ENCODE assay signal across 25 cellular contexts in genomic region chr7:40162516-40162915, GRCh38.
"Had no signal": no experiment of that assay in that cellular context is flagged by ENCODE, and none has a peak within 500 bp of the region (broad histone marks: within the 10 kb centered on the region; RNA-seq: fewer than 3 reads in every experiment).

No MANE protein-coding gene starts in this region.

- DNase-seq: activated CD4-positive, alpha-beta T cell treated with anti-CD3 and anti-CD28 coated beads for 1 hour; activated CD8-positive, alpha-beta memory T cell treated with anti-CD3 and anti-CD28 coated beads for 24 hours; activated CD8-positive, alpha-beta memory T cell treated with anti-CD3 and anti-CD28 coated beads, Interleukin-2, amount 50 U/mL, for 48 hours; activated gamma-delta T cell; activated T-cell treated with anti-CD3 and anti-CD28 coated beads, Interleukin-2, amount 50 U/mL, for 48 hours; body of pancreas; central memory CD4-positive, alpha-beta T cell; colonic mucosa; erythroblast; heart left ventricle; kidney glomerular epithelial cell; left ventricle myocardium inferior; mammary epithelial cell; naive B cell; stimulated activated CD4-positive, alpha-beta T cell treated with anti-CD3 and anti-CD28 coated beads, Interleukin-2, amount 100 ng/mL, for 48 hours; T-helper 2 cell; transverse colon; WERI-Rb-1 had no signal

- H3K27me3 Mint-ChIP-seq: activated naive CD8-positive, alpha-beta T cell had no signal

- H3K27ac ChIP-seq: body of pancreas, colonic mucosa, gastroesophageal sphincter, heart left ventricle, left ventricle myocardium inferior, neural progenitor cell, prostate gland, right atrium auricular region, suprapubic skin, transverse colon, WERI-Rb-1 had no signal

- H3K9ac ChIP-seq: neural progenitor cell had no signal

- H3K9me3 Mint-ChIP-seq: naive B cell; stimulated activated naive CD8-positive, alpha-beta T cell treated with anti-CD3 and anti-CD28 coated beads, Interleukin-15, Interleukin-2, amounts not matched to agents 100 ng/mL and 50 ng/mL, for 24 hours had no signal

- H3K4me2 ChIP-seq: neural progenitor cell had no signal

- H3K4me3 Mint-ChIP-seq: activated naive CD8-positive, alpha-beta T cell; naive B cell; neural progenitor cell; stimulated activated naive CD8-positive, alpha-beta T cell treated with anti-CD3 and anti-CD28 coated beads, Interleukin-15, Interleukin-2, amounts not matched to agents 100 ng/mL and 50 ng/mL, for 24 hours had no signal

- H3K9me3 ChIP-seq: body of pancreas, colonic mucosa, gastroesophageal sphincter, heart left ventricle, left ventricle myocardium inferior, prostate gland, right atrium auricular region, suprapubic skin, transverse colon had no signal

- H3K36me3 Mint-ChIP-seq: naive B cell, neural progenitor cell had no signal

- H3K27me3 ChIP-seq: body of pancreas, colonic mucosa, gastroesophageal sphincter, heart left ventricle, neural progenitor cell, right atrium auricular region, suprapubic skin, transverse colon had no signal

- H3K27ac Mint-ChIP-seq: activated naive CD8-positive, alpha-beta T cell; naive B cell; neural progenitor cell; stimulated activated naive CD8-positive, alpha-beta T cell treated with anti-CD3 and anti-CD28 coated beads, Interleukin-15, Interleukin-2, amounts not matched to agents 100 ng/mL and 50 ng/mL, for 24 hours had no signal

- ATAC-seq: body of pancreas, gastroesophageal sphincter, heart left ventricle had no signal

- H2AFZ ChIP-seq: neural progenitor cell had no signal

- H3K36me3 ChIP-seq: colonic mucosa, gastroesophageal sphincter, heart left ventricle, left ventricle myocardium inferior, neural progenitor cell, prostate gland, right atrium auricular region, suprapubic skin, transverse colon, WERI-Rb-1 had no signal

- H3K4me1 ChIP-seq: body of pancreas, colonic mucosa, gastroesophageal sphincter, heart left ventricle, left ventricle myocardium inferior, neural progenitor cell, prostate gland, right atrium auricular region, suprapubic skin had no signal

- H3K4me3 ChIP-seq: body of pancreas, colonic mucosa, gastroesophageal sphincter, heart left ventricle, left ventricle myocardium inferior, neural progenitor cell, prostate gland, right atrium auricular region, suprapubic skin, transverse colon had no signal

- H3K4me1 Mint-ChIP-seq: naive B cell, neural progenitor cell had no signal
